10 cellular contexts compared by ENCODE assay signal in genomic region chr22:35531202-35531601, GRCh38. TPM values are rescaled to one million over a fixed set of nuclear protein-coding genes. Genes with fewer than 3 reads are reported as not detected.
"Had no signal": no experiment of that assay in that cellular context is flagged by ENCODE, and none has a peak within 500 bp of the region (broad histone marks: within the 10 kb centered on the region; RNA-seq: fewer than 3 reads in every experiment).

No MANE protein-coding gene starts in this region.

- H2AFZ ChIP-seq: GM23248 had no signal

- H3K27ac ChIP-seq: GM23248, HL-60 had no signal

- H3K4me3 ChIP-seq: GM23248, HAP-1, K562 had no signal

- ATAC-seq: HCT116, HepG2, K562 had no signal

- H3K36me3 ChIP-seq: HAP-1 had no signal

- H3K9me3 ChIP-seq: HAP-1 had no signal

- H3K9ac ChIP-seq: GM23248 had no signal

- H3K4me1 ChIP-seq: HAP-1 had no signal

- DNase-seq: GM23248, GOT3, H7, HFFc6 had no signal

RNA-seq across cellular contexts. Expression of gene RASD2, which starts 9.4 kb away (rescaled TPM):
- total RNA-seq: HepG2, HFFc6, HT1080 had no signal
- polyA plus RNA-seq: HepG2, K562 had no signal
